8 cellular contexts compared by ENCODE assay signal in the genomic region with DNA sequence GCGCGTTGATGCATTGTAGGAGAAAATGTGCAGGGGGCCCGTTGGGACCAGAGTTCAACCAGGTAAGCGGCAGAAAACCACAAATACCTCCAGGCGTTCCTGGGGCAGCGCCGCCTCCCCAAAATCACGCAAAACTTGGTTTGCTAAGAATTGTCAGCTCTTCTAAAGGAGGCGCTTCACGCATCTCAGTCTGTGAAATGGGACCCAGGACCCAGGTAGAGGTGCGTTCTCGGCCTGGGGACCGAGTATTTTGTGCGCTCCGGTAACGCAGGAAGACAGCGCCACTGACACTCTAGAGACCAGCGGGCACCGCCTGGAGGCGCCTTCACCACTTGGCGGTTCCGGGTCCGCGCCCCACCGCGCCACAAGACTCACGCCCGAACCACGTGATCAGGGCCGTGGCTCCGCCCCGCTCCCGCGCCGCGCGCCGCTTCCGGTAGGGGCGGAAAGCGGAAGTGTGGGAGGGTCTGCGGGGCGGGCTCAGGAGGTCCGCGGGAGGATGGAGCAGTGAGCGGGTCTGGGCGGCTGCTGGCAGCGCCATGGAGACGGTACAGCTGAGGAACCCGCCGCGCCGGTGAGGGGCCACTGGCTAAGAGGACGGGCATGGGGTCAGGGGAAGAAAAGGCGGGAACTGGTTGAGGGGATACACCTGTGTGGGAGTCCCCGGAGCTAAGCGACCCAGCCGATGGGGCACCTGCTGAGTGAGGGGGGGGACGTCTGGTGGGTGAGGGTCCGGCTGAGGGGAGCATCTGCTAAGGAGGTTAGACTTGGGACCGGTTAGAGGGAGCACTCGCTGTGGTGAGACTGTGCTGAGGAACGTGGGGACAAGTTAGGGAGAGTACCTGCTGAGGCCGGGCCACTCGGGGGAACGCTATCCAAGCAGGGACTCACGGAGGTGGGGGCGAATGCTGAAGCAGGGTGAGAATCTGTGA. TPM values are rescaled to one million over a fixed set of nuclear protein-coding genes. Genes with fewer than 3 reads are reported as not detected.
DNase-seq lines count a peak whose midpoint lies in the region; FAIRE-seq and TF ChIP-seq lines count a peak whose summit lies in the region.

A gene (plus strand): TSS at position 483 of the 932 bp plus-strand sequence. CDS start 57 bp downstream, at position 540.

- no peaks in the 10 kb centered on the region for H3K9me2 ChIP-seq in Loucy (replicated peaks; ENCODE audit: low read depth, low read length)

- H3K79me2 ChIP-seq in Loucy (ENCODE audit: insufficient read depth, low read length), result peaks cover 47% of the 10 kb centered on the region

- TF ChIP-seq POLR2A in H54 (IDR thresholded peaks at IDR 0.05; ENCODE audit: low read depth, low read length), result peak; percentile 84
- TF ChIP-seq POLR2A in Raji (IDR thresholded peaks at IDR 0.05; ENCODE audit: insufficient read depth, low read depth, low read length), result peak; percentile 86
- TF ChIP-seq POLR2A in stomach (IDR thresholded peaks at IDR 0.05), result peak in 2 of 4 donors; percentile 51 to 86

- peak within 1 kb of the TSS; percentile 90 for H3K4me2 ChIP-seq in Loucy (ENCODE audit: low read depth, low read length, poor library complexity, severe bottlenecking)

- H3K4me3 ChIP-seq in Loucy (ENCODE audit: low read length, poor library complexity, severe bottlenecking) (peak within 1 kb of the TSS; percentile 96), fibroblast of the aortic adventitia (ENCODE audit: low read depth, low read length) (peak within 1 kb of the TSS; percentile 96), stomach (peak within 1 kb of the TSS; percentile 73 to 93 (median 82))

- H3F3A ChIP-seq in Loucy (ENCODE audit: low read depth), result peaks cover 3% of the 10 kb centered on the region; the same call in 1 of the 2 replicates

- H3K9ac ChIP-seq in Loucy (ENCODE audit: low read depth, low read length, poor library complexity, severe bottlenecking), result peak within 1 kb of the TSS; percentile 80

- H4K20me1 ChIP-seq in Loucy (ENCODE audit: insufficient read depth, low read length, poor library complexity, severe bottlenecking), result peaks cover 17% of the 10 kb centered on the region

- DNase-seq in ELR (ENCODE audit: low read depth) (peak; percentile 97), H54 (ENCODE audit: insufficient read length, low spot score) (peak; percentile 76), fibroblast of the aortic adventitia (ENCODE audit: low read depth) (peak; percentile 84), nephron progenitor cell (peak; percentile 95), stomach (peak; percentile 95)
- peak; percentile 96 for DNase-seq in activated effector memory CD4-positive, alpha-beta T cell treated with Interleukin-2 at 50 U/mL for 16 hours

- TF ChIP-seq CTCF in Loucy (conservative IDR thresholded peaks at IDR 0.05; ENCODE audit: low read length) (peak; percentile 59), fibroblast of the aortic adventitia (IDR thresholded peaks at IDR 0.05; ENCODE audit: insufficient read depth, low read length) (peak; percentile 47), nephron progenitor cell (IDR thresholded peaks at IDR 0.05) (no peak), stomach (IDR thresholded peaks at IDR 0.05) (peak in 5 of 7 experiments; percentile 21 to 73 (median 44))

- TF ChIP-seq EP300 in stomach (IDR thresholded peaks at IDR 0.05), result no peak

- peak within 1 kb of the TSS; percentile 93 for H2AFZ ChIP-seq in Loucy (ENCODE audit: low read length)

- H3K36me3 Mint-ChIP-seq in nephron progenitor cell (ENCODE audit: low read depth), result no peaks in the 10 kb centered on the region

- WGBS in stomach, 5 donors, result 1 to 2% (median 1%) methylated on average over 41 to 68 of the region's 68 CpGs

- no peaks in the 10 kb centered on the region for H3K9me3 ChIP-seq in Loucy (ENCODE audit: insufficient read depth, low read depth, low read length)
- no peaks in the 10 kb centered on the region for H3K9me3 ChIP-seq in stomach

- peak within 1 kb of the TSS; percentile 99 for H3K4me3 Mint-ChIP-seq in nephron progenitor cell

- H3K4me1 ChIP-seq in Loucy (ENCODE audit: insufficient read depth, low read length, poor library complexity, severe bottlenecking), result peaks cover 46% of the 10 kb centered on the region
- peaks cover 14 to 46% (median 38%) of the 10 kb centered on the region in 4 donors for H3K4me1 ChIP-seq in stomach

- H3K4me1 Mint-ChIP-seq in nephron progenitor cell, result peaks cover 45% of the 10 kb centered on the region

- H3K27me3 ChIP-seq in Loucy (ENCODE audit: insufficient read depth, low read length, poor library complexity, severe bottlenecking), result no peaks in the 10 kb centered on the region
- H3K27me3 ChIP-seq in stomach, result no peaks in the 10 kb centered on the region

- H3K36me3 ChIP-seq in Loucy (ENCODE audit: insufficient read depth, low read length) (no peaks in the 10 kb centered on the region), stomach (no peaks in the 10 kb centered on the region)

- no peak for FAIRE-seq in H54 (lab: Jason Lieb, UNC)

- peak within 1 kb of the TSS; percentile 82 to 91 (median 90) for H3K27ac ChIP-seq in stomach

- H3K9me3 Mint-ChIP-seq in nephron progenitor cell, result peaks cover 3% of the 10 kb centered on the region

- no peak within 1 kb of the TSS for H3K27ac Mint-ChIP-seq in nephron progenitor cell

- intact Hi-C loops in stomach (cut with DNase I; ENCODE audit: low total_unique reads), result no loop called here

- H3K27me3 Mint-ChIP-seq in nephron progenitor cell (ENCODE audit: low read depth, poor library complexity), result peaks cover 6% of the 10 kb centered on the region

RNA-seq across cellular contexts. Expression of the gene that starts here (rescaled TPM):
- total RNA-seq in fibroblast of the aortic adventitia (ENCODE audit: low replicate concordance) (20.8 and 41.6 TPM in 2 replicates), stomach (10 to 100 TPM; 16.5 to 49.6 (median 22.3) TPM)
- polyA plus RNA-seq in stomach, result 1 to 10 TPM; 4.8 to 6.5 (median 6.4) TPM

Comparison
In these comparisons a context has a peak if more than half of its experiments do, and no peak if none do; other contexts are left out.
1. Peak in every context shown above with its lines: DNase-seq, H3K4me3 ChIP-seq and H3K27ac ChIP-seq.